In the genomic region with DNA sequence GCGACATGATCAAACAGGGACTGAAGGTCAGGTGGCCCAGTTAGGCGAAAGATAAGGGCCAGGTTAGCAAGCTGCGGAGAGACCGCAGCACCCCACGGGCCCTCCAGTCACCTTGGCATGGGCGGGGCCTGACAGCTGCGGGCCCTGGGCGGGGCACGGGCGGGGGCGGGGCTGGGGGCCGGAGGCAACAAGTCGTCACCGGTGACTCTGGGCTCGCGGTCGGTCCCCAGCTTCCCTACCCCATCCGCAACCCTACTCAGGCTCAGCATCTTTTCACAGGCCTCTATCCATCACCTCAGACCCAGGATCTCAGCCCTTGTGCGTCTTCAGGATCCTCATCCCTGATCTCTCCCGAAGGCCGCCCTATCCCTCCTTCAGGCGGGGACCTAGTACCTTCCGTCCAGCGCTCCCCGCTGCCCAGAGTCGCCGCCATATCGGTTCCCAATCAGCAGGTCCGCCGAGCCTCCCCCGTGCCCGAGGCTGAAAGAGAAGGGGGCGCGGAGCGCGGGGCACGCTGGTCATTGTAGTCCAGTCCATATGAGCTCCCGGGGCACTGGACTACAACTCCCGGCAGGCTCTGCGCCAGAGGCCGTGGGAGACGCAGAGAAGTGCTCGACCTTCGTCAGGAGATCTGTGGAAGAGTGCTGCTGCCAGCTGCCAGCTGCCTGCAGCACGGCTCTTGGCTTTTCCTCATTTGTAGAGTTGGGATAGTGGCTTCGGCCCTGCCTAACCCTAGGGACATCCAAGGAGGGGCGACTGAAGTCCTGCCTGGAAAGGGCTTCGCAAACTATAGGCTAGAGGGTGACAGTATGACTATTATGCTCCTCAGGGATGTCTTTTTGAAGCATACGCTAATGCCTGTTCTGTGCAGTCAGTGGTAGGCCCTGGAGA, we compare ENCODE assay signal across 1 cellular context.
TF ChIP-seq lines count a peak whose summit lies in the region.

A gene (minus strand): TSS at position 513 of the 891 bp plus-strand sequence. CDS start 80 bp downstream, at position 433.

TF ChIP-seq in GM12878, 131 proteins besides CTCF, POLR2A, EP300 and RAD21 (continued from another document and continues in another):
- TF ChIP-seq SPI1 (IDR thresholded peaks at IDR 0.05; ENCODE audit: borderline replicate concordance, insufficient read depth, low read depth, low read length) = no peak
- 0 out of 2 replicates have a peak, but pooled peaks have one; percentile 39 for TF ChIP-seq TCF12 (IDR thresholded peaks at IDR 0.05; ENCODE audit: low read depth, low read length)
- TF ChIP-seq TARDBP (IDR thresholded peaks at IDR 0.05; ENCODE audit: borderline replicate concordance) = no peak; the same call in 1 of the 2 replicates
- no peak for TF ChIP-seq ZZZ3 (IDR thresholded peaks at IDR 0.05; ENCODE audit: control insufficient read depth, insufficient read length, low read depth)
- no peak for TF ChIP-seq WRNIP1 (IDR thresholded peaks at IDR 0.05; ENCODE audit: borderline replicate concordance, low read depth, low read length)
- TF ChIP-seq BACH1 (IDR thresholded peaks at IDR 0.05; ENCODE audit: borderline replicate concordance) = peak; percentile 57
- no peak for TF ChIP-seq CBX3 (IDR thresholded peaks at IDR 0.05; ENCODE audit: borderline replicate concordance, low read depth)
- TF ChIP-seq, protein P1, sequence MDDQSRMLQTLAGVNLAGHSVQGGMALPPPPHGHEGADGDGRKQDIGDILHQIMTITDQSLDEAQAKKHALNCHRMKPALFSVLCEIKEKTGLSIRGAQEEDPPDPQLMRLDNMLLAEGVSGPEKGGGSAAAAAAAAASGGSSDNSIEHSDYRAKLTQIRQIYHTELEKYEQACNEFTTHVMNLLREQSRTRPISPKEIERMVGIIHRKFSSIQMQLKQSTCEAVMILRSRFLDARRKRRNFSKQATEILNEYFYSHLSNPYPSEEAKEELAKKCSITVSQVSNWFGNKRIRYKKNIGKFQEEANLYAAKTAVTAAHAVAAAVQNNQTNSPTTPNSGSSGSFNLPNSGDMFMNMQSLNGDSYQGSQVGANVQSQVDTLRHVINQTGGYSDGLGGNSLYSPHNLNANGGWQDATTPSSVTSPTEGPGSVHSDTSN (IDR thresholded peaks at IDR 0.05; ENCODE audit: insufficient replicate concordance, low read depth, low read length) = no peak
- peak; percentile 63; the same call in 1 of the 2 replicates for TF ChIP-seq YY1 (IDR thresholded peaks at IDR 0.05; ENCODE audit: low read depth, low read length)
- TF ChIP-seq, protein P2, sequence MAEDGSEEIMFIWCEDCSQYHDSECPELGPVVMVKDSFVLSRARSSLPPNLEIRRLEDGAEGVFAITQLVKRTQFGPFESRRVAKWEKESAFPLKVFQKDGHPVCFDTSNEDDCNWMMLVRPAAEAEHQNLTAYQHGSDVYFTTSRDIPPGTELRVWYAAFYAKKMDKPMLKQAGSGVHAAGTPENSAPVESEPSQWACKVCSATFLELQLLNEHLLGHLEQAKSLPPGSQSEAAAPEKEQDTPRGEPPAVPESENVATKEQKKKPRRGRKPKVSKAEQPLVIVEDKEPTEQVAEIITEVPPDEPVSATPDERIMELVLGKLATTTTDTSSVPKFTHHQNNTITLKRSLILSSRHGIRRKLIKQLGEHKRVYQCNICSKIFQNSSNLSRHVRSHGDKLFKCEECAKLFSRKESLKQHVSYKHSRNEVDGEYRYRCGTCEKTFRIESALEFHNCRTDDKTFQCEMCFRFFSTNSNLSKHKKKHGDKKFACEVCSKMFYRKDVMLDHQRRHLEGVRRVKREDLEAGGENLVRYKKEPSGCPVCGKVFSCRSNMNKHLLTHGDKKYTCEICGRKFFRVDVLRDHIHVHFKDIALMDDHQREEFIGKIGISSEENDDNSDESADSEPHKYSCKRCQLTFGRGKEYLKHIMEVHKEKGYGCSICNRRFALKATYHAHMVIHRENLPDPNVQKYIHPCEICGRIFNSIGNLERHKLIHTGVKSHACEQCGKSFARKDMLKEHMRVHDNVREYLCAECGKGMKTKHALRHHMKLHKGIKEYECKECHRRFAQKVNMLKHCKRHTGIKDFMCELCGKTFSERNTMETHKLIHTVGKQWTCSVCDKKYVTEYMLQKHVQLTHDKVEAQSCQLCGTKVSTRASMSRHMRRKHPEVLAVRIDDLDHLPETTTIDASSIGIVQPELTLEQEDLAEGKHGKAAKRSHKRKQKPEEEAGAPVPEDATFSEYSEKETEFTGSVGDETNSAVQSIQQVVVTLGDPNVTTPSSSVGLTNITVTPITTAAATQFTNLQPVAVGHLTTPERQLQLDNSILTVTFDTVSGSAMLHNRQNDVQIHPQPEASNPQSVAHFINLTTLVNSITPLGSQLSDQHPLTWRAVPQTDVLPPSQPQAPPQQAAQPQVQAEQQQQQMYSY (CRISPR knock-in tag; IDR thresholded peaks at IDR 0.05) = no peak
- TF ChIP-seq, protein P3, sequence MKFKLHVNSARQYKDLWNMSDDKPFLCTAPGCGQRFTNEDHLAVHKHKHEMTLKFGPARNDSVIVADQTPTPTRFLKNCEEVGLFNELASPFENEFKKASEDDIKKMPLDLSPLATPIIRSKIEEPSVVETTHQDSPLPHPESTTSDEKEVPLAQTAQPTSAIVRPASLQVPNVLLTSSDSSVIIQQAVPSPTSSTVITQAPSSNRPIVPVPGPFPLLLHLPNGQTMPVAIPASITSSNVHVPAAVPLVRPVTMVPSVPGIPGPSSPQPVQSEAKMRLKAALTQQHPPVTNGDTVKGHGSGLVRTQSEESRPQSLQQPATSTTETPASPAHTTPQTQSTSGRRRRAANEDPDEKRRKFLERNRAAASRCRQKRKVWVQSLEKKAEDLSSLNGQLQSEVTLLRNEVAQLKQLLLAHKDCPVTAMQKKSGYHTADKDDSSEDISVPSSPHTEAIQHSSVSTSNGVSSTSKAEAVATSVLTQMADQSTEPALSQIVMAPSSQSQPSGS (IDR thresholded peaks at IDR 0.05; ENCODE audit: low read length) = no peak
- no peak for TF ChIP-seq STAT3 (IDR thresholded peaks at IDR 0.05; ENCODE audit: low read depth, low read length)
- TF ChIP-seq, protein P4, sequence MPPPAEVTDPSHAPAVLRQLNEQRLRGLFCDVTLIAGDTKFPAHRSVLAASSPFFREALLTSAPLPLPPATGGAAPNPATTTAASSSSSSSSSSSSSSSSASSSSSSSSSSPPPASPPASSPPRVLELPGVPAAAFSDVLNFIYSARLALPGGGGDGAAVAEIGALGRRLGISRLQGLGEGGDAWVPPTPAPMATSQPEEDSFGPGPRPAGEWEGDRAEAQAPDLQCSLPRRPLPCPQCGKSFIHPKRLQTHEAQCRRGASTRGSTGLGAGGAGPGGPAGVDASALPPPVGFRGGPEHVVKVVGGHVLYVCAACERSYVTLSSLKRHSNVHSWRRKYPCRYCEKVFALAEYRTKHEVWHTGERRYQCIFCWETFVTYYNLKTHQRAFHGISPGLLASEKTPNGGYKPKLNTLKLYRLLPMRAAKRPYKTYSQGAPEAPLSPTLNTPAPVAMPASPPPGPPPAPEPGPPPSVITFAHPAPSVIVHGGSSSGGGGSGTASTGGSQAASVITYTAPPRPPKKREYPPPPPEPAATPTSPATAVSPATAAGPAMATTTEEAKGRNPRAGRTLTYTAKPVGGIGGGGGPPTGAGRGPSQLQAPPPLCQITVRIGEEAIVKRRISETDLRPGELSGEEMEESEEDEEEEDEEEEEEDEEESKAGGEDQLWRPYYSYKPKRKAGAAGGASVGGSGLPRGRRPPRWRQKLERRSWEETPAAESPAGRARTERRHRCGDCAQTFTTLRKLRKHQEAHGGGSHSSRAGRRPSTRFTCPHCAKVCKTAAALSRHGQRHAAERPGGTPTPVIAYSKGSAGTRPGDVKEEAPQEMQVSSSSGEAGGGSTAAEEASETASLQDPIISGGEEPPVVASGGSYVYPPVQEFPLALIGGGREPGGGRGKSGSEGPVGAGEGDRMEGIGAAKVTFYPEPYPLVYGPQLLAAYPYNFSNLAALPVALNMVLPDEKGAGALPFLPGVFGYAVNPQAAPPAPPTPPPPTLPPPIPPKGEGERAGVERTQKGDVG (CRISPR knock-in tag; IDR thresholded peaks at IDR 0.05) = no peak
- no peak for TF ChIP-seq KAT2A (conservative IDR thresholded peaks at IDR 0.05; ENCODE audit: control insufficient read depth, low read depth, low read length)
- no peak for TF ChIP-seq JUND (IDR thresholded peaks at IDR 0.05; ENCODE audit: low read depth, low read length)
- TF ChIP-seq, protein P5, sequence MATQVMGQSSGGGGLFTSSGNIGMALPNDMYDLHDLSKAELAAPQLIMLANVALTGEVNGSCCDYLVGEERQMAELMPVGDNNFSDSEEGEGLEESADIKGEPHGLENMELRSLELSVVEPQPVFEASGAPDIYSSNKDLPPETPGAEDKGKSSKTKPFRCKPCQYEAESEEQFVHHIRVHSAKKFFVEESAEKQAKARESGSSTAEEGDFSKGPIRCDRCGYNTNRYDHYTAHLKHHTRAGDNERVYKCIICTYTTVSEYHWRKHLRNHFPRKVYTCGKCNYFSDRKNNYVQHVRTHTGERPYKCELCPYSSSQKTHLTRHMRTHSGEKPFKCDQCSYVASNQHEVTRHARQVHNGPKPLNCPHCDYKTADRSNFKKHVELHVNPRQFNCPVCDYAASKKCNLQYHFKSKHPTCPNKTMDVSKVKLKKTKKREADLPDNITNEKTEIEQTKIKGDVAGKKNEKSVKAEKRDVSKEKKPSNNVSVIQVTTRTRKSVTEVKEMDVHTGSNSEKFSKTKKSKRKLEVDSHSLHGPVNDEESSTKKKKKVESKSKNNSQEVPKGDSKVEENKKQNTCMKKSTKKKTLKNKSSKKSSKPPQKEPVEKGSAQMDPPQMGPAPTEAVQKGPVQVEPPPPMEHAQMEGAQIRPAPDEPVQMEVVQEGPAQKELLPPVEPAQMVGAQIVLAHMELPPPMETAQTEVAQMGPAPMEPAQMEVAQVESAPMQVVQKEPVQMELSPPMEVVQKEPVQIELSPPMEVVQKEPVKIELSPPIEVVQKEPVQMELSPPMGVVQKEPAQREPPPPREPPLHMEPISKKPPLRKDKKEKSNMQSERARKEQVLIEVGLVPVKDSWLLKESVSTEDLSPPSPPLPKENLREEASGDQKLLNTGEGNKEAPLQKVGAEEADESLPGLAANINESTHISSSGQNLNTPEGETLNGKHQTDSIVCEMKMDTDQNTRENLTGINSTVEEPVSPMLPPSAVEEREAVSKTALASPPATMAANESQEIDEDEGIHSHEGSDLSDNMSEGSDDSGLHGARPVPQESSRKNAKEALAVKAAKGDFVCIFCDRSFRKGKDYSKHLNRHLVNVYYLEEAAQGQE (IDR thresholded peaks at IDR 0.05; ENCODE audit: low read depth, low read length) = no peak
- TF ChIP-seq BMI1 (IDR thresholded peaks at IDR 0.05; ENCODE audit: borderline replicate concordance) = no peak
- TF ChIP-seq, protein P6, sequence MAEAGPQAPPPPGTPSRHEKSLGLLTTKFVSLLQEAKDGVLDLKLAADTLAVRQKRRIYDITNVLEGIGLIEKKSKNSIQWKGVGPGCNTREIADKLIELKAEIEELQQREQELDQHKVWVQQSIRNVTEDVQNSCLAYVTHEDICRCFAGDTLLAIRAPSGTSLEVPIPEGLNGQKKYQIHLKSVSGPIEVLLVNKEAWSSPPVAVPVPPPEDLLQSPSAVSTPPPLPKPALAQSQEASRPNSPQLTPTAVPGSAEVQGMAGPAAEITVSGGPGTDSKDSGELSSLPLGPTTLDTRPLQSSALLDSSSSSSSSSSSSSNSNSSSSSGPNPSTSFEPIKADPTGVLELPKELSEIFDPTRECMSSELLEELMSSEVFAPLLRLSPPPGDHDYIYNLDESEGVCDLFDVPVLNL (IDR thresholded peaks at IDR 0.05; ENCODE audit: low read depth, low read length) = no peak
- TF ChIP-seq PML (IDR thresholded peaks at IDR 0.05; ENCODE audit: low read length) = peak; percentile 77; the same call in 1 of the 2 replicates
- peak; percentile 86; the same call in 1 of the 2 replicates for TF ChIP-seq HDGF (IDR thresholded peaks at IDR 0.05)
- no peak for TF ChIP-seq MYB (IDR thresholded peaks at IDR 0.05; ENCODE audit: borderline replicate concordance, low read depth, low read length)
- TF ChIP-seq EED (IDR thresholded peaks at IDR 0.05; ENCODE audit: low read depth) = 0 out of 2 replicates have a peak, but pooled peaks have one; percentile 21
- TF ChIP-seq GABPA (IDR thresholded peaks at IDR 0.05; ENCODE audit: low read depth) = no peak
- TF ChIP-seq IKZF1 (conservative IDR thresholded peaks at IDR 0.05) = peak; percentile 91
- TF ChIP-seq SMAD5 (IDR thresholded peaks at IDR 0.05; ENCODE audit: low read depth) = peak; percentile 64; the same call in 1 of the 2 replicates
- TF ChIP-seq DPF2 (IDR thresholded peaks at IDR 0.05) = peak; percentile 69
- TF ChIP-seq TBL1XR1 (IDR thresholded peaks at IDR 0.05; ENCODE audit: low read depth, low read length) = no peak
- peak; percentile 84 for TF ChIP-seq CREM (IDR thresholded peaks at IDR 0.05; ENCODE audit: low read depth)
- peak; percentile 52; the same call in 1 of the 2 replicates for TF ChIP-seq TAF1 (IDR thresholded peaks at IDR 0.05; ENCODE audit: borderline replicate concordance, low read depth, low read length)
- no peak for TF ChIP-seq POU2F2 (IDR thresholded peaks at IDR 0.05; ENCODE audit: borderline replicate concordance, low read depth, low read length)
- no peak for TF ChIP-seq TCF7 (IDR thresholded peaks at IDR 0.05; ENCODE audit: borderline replicate concordance)
- TF ChIP-seq ESRRA (IDR thresholded peaks at IDR 0.05; ENCODE audit: low read length) = no peak
- TF ChIP-seq, protein P7, sequence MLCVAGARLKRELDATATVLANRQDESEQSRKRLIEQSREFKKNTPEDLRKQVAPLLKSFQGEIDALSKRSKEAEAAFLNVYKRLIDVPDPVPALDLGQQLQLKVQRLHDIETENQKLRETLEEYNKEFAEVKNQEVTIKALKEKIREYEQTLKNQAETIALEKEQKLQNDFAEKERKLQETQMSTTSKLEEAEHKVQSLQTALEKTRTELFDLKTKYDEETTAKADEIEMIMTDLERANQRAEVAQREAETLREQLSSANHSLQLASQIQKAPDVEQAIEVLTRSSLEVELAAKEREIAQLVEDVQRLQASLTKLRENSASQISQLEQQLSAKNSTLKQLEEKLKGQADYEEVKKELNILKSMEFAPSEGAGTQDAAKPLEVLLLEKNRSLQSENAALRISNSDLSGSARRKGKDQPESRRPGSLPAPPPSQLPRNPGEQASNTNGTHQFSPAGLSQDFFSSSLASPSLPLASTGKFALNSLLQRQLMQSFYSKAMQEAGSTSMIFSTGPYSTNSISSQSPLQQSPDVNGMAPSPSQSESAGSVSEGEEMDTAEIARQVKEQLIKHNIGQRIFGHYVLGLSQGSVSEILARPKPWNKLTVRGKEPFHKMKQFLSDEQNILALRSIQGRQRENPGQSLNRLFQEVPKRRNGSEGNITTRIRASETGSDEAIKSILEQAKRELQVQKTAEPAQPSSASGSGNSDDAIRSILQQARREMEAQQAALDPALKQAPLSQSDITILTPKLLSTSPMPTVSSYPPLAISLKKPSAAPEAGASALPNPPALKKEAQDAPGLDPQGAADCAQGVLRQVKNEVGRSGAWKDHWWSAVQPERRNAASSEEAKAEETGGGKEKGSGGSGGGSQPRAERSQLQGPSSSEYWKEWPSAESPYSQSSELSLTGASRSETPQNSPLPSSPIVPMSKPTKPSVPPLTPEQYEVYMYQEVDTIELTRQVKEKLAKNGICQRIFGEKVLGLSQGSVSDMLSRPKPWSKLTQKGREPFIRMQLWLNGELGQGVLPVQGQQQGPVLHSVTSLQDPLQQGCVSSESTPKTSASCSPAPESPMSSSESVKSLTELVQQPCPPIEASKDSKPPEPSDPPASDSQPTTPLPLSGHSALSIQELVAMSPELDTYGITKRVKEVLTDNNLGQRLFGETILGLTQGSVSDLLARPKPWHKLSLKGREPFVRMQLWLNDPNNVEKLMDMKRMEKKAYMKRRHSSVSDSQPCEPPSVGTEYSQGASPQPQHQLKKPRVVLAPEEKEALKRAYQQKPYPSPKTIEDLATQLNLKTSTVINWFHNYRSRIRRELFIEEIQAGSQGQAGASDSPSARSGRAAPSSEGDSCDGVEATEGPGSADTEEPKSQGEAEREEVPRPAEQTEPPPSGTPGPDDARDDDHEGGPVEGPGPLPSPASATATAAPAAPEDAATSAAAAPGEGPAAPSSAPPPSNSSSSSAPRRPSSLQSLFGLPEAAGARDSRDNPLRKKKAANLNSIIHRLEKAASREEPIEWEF (IDR thresholded peaks at IDR 0.05; ENCODE audit: insufficient replicate concordance, low read depth, low read length) = no peak
- peak; percentile 81 for TF ChIP-seq NBN (IDR thresholded peaks at IDR 0.05)
- no peak for TF ChIP-seq POLR2AphosphoS2 (IDR thresholded peaks at IDR 0.05; ENCODE audit: low read depth, low read length)
